ENCODE assay signal across 6 cellular contexts in the genomic region with DNA sequence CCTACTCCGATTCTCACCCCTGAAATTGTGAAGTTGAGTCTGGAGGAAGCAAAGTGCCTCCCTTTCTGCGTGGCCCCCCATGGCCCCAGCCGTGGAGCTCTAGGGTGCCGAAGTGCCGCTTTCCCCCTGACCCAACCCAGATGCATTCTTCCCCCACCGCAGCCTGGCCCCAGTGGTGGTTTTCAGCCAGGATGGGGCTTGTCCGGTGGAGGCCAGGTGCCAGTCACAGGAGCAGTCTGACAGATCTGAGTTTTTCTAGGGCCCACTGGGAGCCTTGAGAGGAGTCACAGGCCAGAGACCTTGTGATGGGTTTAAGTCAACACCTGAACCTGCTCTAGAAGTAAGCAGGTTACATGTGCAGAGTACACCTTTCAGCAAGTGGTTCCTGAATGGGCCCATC. TPM values are rescaled to one million over a fixed set of nuclear protein-coding genes. Genes with fewer than 3 reads are reported as not detected.
"Had no signal": no experiment of that assay in that cellular context is flagged by ENCODE, and none has a peak within 500 bp of the region (broad histone marks: within the 10 kb centered on the region; RNA-seq: fewer than 3 reads in every experiment).

No MANE protein-coding gene starts in this region.

RNA-seq across cellular contexts. Expression of a gene that starts 51.7 kb away (rescaled TPM):
- total RNA-seq: M059J, PC-3, SJSA1 had no signal
- polyA plus RNA-seq: SK-N-SH had no signal

RNA-seq across cellular contexts. Expression of a gene that starts 51.8 kb away (rescaled TPM):
- total RNA-seq: NCI-H460, PC-3, Right ventricle myocardium superior, SJSA1 had no signal
- polyA plus RNA-seq: SK-N-SH had no signal
